8 cellular contexts compared by ENCODE assay signal in the genomic region with DNA sequence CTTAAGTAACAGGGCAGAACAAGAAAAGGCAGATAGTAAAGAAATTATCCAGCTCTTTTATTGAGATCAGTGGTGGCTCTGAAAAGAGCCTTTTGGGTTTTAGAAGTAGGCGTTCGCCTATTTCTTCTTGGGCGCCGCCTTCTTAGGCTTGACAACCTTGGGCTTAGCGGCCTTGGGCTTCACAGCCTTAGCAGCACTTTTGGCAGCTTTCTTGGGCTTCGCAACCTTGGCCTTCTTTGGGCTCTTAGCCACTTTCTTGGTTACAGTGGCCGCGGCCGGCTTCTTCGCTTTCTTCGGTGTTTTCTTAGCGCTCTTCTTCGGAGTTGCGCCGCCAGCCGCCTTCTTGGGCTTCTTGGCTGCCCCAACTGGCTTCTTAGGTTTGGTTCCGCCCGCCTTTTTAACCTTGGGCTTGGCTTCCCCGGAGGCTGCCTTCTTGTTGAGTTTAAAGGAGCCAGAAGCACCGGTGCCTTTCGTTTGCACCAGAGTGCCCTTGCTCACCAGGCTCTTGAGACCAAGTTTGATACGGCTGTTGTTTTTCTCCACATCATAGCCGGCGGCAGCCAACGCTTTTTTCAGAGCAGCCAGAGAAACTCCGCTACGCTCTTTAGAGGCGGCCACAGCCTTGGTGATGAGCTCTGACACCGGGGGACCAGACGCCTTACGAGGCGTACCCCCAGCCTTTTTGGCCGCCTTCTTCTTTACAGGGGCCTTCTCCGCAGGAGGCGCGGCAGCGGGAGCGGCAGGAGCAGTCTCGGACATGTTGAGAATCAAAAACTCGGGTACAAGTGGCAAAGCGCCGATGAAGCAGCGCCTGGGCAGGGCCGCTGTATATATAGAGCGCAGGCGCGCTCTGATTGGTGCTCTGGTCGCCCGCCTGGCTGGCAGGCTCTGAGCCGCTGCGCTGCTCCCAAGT. TPM values are rescaled to one million over a fixed set of nuclear protein-coding genes. Genes with fewer than 3 reads are reported as not detected.
DNase-seq lines count a peak whose midpoint lies in the region; ATAC-seq lines count a peak whose summit lies in the region.

No MANE protein-coding gene starts in this region.

- H3K27me3 Mint-ChIP-seq in activated CD8-positive, alpha-beta memory T cell treated with anti-CD3 and anti-CD28 coated beads, Interleukin-2, amount 10 ng/mL, durations not matched to agents 7 days and 5 days: peaks cover 3% of the 10 kb centered on the region

- H3K4me3 Mint-ChIP-seq in activated CD8-positive, alpha-beta memory T cell treated with anti-CD3 and anti-CD28 coated beads, Interleukin-2, amount 10 ng/mL, durations not matched to agents 7 days and 5 days: peak overlapping the region; percentile 85

- no peaks in the 10 kb centered on the region for H3K9me3 ChIP-seq in endocrine pancreas (ENCODE audit: control insufficient read depth, low read length)

- peaks cover 37% of the 10 kb centered on the region for H3K4me1 Mint-ChIP-seq in activated CD8-positive, alpha-beta memory T cell treated with anti-CD3 and anti-CD28 coated beads, Interleukin-2, amount 10 ng/mL, durations not matched to agents 7 days and 5 days

- DNase-seq in COR-L47 (lab: John Stamatoyannopoulos, UW) (peak; percentile 90), HS-5 (ENCODE audit: low read depth) (peak; percentile 84), NOMO-1 (lab: John Stamatoyannopoulos, UW; ENCODE audit: unreplicated experiment in 2 of 2) (peak; percentile 78 to 91), mesenteric fat pad (ENCODE audit: low spot score) (peak; percentile 97)
- peak; percentile 95 for DNase-seq in activated CD8-positive, alpha-beta memory T cell treated with anti-CD3 and anti-CD28 coated beads, Interleukin-2, amount 10 ng/mL, durations not matched to agents 7 days and 5 days
- DNase-seq in stimulated activated CD8-positive, alpha-beta memory T cell treated with anti-CD3 and anti-CD28 coated beads, Interleukin-15, amount 100 ng/mL, for 24 hours (ENCODE audit: low read depth): peak; percentile 66

- peak overlapping the region; percentile 80 for H3K9ac ChIP-seq in endocrine pancreas (ENCODE audit: control insufficient read depth, insufficient read depth, low read length)

- H3K4me3 ChIP-seq in endocrine pancreas (ENCODE audit: control insufficient read depth, insufficient read depth, low read length): peak overlapping the region; percentile 96

- ATAC-seq in GM21367 (IDR thresholded peaks at IDR 0.05; ENCODE audit: unreplicated experiment): peak; percentile 65
- peak; percentile 78 for ATAC-seq in activated CD8-positive, alpha-beta memory T cell treated with anti-CD3 and anti-CD28 coated beads, Interleukin-2, amount 10 ng/mL, durations not matched to agents 7 days and 5 days

- no peaks in the 10 kb centered on the region for H3K4me1 ChIP-seq in endocrine pancreas (ENCODE audit: control insufficient read depth, insufficient read depth, low read length)

- H3K9me3 Mint-ChIP-seq in activated CD8-positive, alpha-beta memory T cell treated with anti-CD3 and anti-CD28 coated beads, Interleukin-2, amount 10 ng/mL, durations not matched to agents 7 days and 5 days (ENCODE audit: low read depth): no peaks in the 10 kb centered on the region

- H3K36me3 Mint-ChIP-seq in activated CD8-positive, alpha-beta memory T cell treated with anti-CD3 and anti-CD28 coated beads, Interleukin-2, amount 10 ng/mL, durations not matched to agents 7 days and 5 days: peaks cover 6% of the 10 kb centered on the region

- CTCF ChIA-PET in activated CD8-positive, alpha-beta memory T cell treated with anti-CD3 and anti-CD28 coated beads, Interleukin-2, amount 10 ng/mL, durations not matched to agents 7 days and 5 days (lab: Charles Lee): interaction anchor here (1.0 to 19.6 kb wide), 5 partner anchors 10 to 68 kb away, joined by 3 to 566 read pairs (median 8); a partner anchor contains a TSS

- H3K36me3 ChIP-seq in endocrine pancreas (ENCODE audit: control insufficient read depth, insufficient read depth, low read length): no peaks in the 10 kb centered on the region

- peak overlapping the region; percentile 99 for H3K27ac Mint-ChIP-seq in activated CD8-positive, alpha-beta memory T cell treated with anti-CD3 and anti-CD28 coated beads, Interleukin-2, amount 10 ng/mL, durations not matched to agents 7 days and 5 days

- no peaks in the 10 kb centered on the region for H3K27me3 ChIP-seq in endocrine pancreas (ENCODE audit: control insufficient read depth, insufficient read depth, low read length)

RNA-seq across cellular contexts. Expression of a gene that starts 31.3 kb away (rescaled TPM):
- total RNA-seq in activated CD8-positive, alpha-beta memory T cell treated with anti-CD3 and anti-CD28 coated beads, Interleukin-2, amount 10 ng/mL, durations not matched to agents 7 days and 5 days: 1 to 10 TPM; 1.6 to 3.4 TPM
- total RNA-seq in mesenteric fat pad: 13.5 TPM

Comparison
In these comparisons a context has a peak if more than half of its experiments do, and no peak if none do; other contexts are left out.
1. Peak in every context shown above with its lines: DNase-seq, ATAC-seq and H3K4me3 ChIP-seq.